Comparison of ENCODE assay signal across 3 cellular contexts in the genomic region with DNA sequence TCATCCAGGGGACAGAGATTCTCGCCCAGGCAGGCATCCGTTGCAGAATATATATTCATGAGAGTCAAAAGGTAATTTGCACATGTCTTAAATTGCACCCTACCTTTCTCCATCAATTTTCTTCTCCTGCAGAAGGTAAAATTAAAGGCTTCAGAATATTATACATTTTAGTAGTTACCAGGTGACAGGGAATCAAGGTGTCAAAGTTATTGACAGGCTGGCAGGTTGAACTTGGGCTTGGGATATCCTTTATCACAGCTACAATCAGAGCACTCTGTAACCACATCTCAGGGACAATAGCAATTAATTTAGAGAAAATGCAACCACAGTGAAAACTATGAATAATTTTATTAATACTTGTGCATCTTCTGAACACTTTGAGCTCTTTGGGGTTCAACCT.
"Had no signal": no experiment of that assay in that cellular context is flagged by ENCODE, and none has a peak within 500 bp of the region (broad histone marks: within the 10 kb centered on the region; RNA-seq: fewer than 3 reads in every experiment).

No MANE protein-coding gene starts in this region.

- H3K4me3 ChIP-seq: GM12878 had no signal

- ATAC-seq: GM12878 had no signal

- DNase-seq: GDM1, GF-D8 had no signal
